In genomic region chr3:114672692-114673447, GRCh38 we compare ENCODE assay signal across 27 cellular contexts.
"Had no signal": no experiment of that assay in that cellular context is flagged by ENCODE, and none has a peak within 500 bp of the region (broad histone marks: within the 10 kb centered on the region; RNA-seq: fewer than 3 reads in every experiment).

No MANE protein-coding gene starts in this region.

- H3K9me3 ChIP-seq: gastrocnemius medialis, right atrium auricular region, spleen, tibial nerve had no signal

- H3K27ac ChIP-seq: gastrocnemius medialis, right atrium auricular region, spleen, tibial nerve, VCaP had no signal

- H3K27me3 ChIP-seq: gastrocnemius medialis, right atrium auricular region, spleen, tibial nerve had no signal

- FAIRE-seq: bronchial epithelial cell, colon, TTC549 had no signal

- H3K4me3 ChIP-seq: gastrocnemius medialis, right atrium auricular region, spleen, tibial nerve had no signal

- DNase-seq: activated CD4-positive, alpha-beta T cell treated with anti-CD3 and anti-CD28 coated beads, Interleukin-2, amount 50 U/mL, for 1 hour; activated CD8-positive, alpha-beta T cell treated with anti-CD3 and anti-CD28 coated beads for 36 hours; activated gamma-delta T cell treated with Interleukin-2 at 50 U/mL for 16 hours; activated naive CD4-positive, alpha-beta T cell treated with anti-CD3 and anti-CD28 coated beads, Interleukin-2, amount 50 U/mL, for 16 hours; activated T-cell treated with anti-CD3 and anti-CD28 coated beads, Interleukin-2, amount 50 U/mL, for 4 hours; amniotic stem cell; effector CD8-positive, alpha-beta T cell; gastrocnemius medialis; glutamatergic neuron; islet precursor cell; left cardiac atrium; left ventricle myocardium superior; mammary epithelial cell; naive B cell; nephron progenitor cell; spleen; stimulated activated naive CD4-positive, alpha-beta T cell; SW 1271; T-helper 9 cell had no signal

- H3K36me3 ChIP-seq: gastrocnemius medialis, right atrium auricular region, spleen, tibial nerve had no signal

- ATAC-seq: activated CD4-positive, CD25-positive, alpha-beta regulatory T cell treated with anti-CD3 and anti-CD28 coated beads, Interleukin-2, amount 50 U/mL, for 24 hours; activated CD8-positive, alpha-beta T cell treated with anti-CD3 and anti-CD28 coated beads for 36 hours; activated T-cell treated with anti-CD3 and anti-CD28 coated beads, Interleukin-2, amount 50 U/mL, for 4 hours; activated T-helper 17 cell treated with anti-CD3 and anti-CD28 coated beads, Interleukin-2, amount 50 U/mL, for 72 hours; gastrocnemius medialis; left cardiac atrium; left ventricle myocardium superior had no signal

- H3K4me1 ChIP-seq: right atrium auricular region, spleen had no signal
